ENCODE assay signal across 17 cellular contexts in genomic region chr1:221727146-221728036, GRCh38. TPM values are rescaled to one million over a fixed set of nuclear protein-coding genes. Genes with fewer than 3 reads are reported as not detected.
A peak's percentile ranks its signal among the peaks of the same experiment; 100 is the strongest.
DNase-seq lines count a peak whose midpoint lies in the region; ATAC-seq and TF ChIP-seq lines count a peak whose summit lies in the region.
"Had no signal": no experiment of that assay in that cellular context is flagged by ENCODE, and none has a peak within 500 bp of the region (broad histone marks: within the 10 kb centered on the region; RNA-seq: fewer than 3 reads in every experiment).

No MANE protein-coding gene starts in this region.

- peaks cover 65% of the 10 kb centered on the region for H3K4me1 Mint-ChIP-seq in activated naive CD4-positive, alpha-beta T cell treated with anti-CD3 and anti-CD28 coated beads for 36 hours (ENCODE audit: low read depth)
- H3K4me1 Mint-ChIP-seq in endodermal cell (peaks cover 11% of the 10 kb centered on the region), nephron progenitor cell (peaks cover 19% of the 10 kb centered on the region)
- peaks cover 71% of the 10 kb centered on the region for H3K4me1 Mint-ChIP-seq in stimulated activated naive CD8-positive, alpha-beta T cell treated with anti-CD3 and anti-CD28 coated beads, Interleukin-15, amount 100 ng/mL, for 72 hours

- DNase-seq in activated naive CD4-positive, alpha-beta T cell treated with anti-CD3 and anti-CD28 coated beads for 36 hours, result no peak
- no peak for DNase-seq in activated naive CD4-positive, alpha-beta T cell (lab: John Stamatoyannopoulos, UW)
- DNase-seq in endodermal cell (no peak), nephron progenitor cell (no peak), T1000 (lab: John Stamatoyannopoulos, UW) (no peak), NK-92 (lab: John Stamatoyannopoulos, UW; ENCODE audit: unreplicated experiment) (no peak)
- no peak for DNase-seq in stimulated activated naive CD8-positive, alpha-beta T cell treated with anti-CD3 and anti-CD28 coated beads, Interleukin-15, amount 100 ng/mL, for 72 hours
- DNase-seq: activated effector memory CD4-positive, alpha-beta T cell treated with anti-CD3 and anti-CD28 coated beads, Interleukin-2, amount 50 U/mL, for 16 hours; NCI-H1436; NCI-H69; pancreas; SHP77 treated with DMSO at 0.1 percent for 48 hours; stimulated activated CD8-positive, alpha-beta memory T cell treated with anti-CD3 and anti-CD28 coated beads, Interleukin-4, amount 100 ng/mL, for 48 hours; uterus had no signal

- H3K36me3 ChIP-seq in OCI-LY3 (replicated peaks; ENCODE audit: low read depth, low read length), result peaks cover 73% of the 10 kb centered on the region
- peaks cover 80% of the 10 kb centered on the region for H3K36me3 ChIP-seq in endodermal cell (ENCODE audit: control insufficient read depth, insufficient read depth, low read length)
- H3K36me3 ChIP-seq: pancreas, uterus had no signal

- H3K9me3 ChIP-seq in OCI-LY3 (ENCODE audit: insufficient read depth, low read length), result peaks cover 27% of the 10 kb centered on the region
- peaks cover 45% of the 10 kb centered on the region for H3K9me3 ChIP-seq in endodermal cell (ENCODE audit: control insufficient read depth, low read length)
- H3K9me3 ChIP-seq: pancreas, uterus had no signal

- ATAC-seq in stimulated activated naive CD8-positive, alpha-beta T cell treated with anti-CD3 and anti-CD28 coated beads, Interleukin-15, amount 100 ng/mL, for 72 hours, result peak; percentile 50
- ATAC-seq: pancreas had no signal

- H3K9me3 Mint-ChIP-seq in activated naive CD4-positive, alpha-beta T cell treated with anti-CD3 and anti-CD28 coated beads for 36 hours, result peaks cover 14% of the 10 kb centered on the region
- H3K9me3 Mint-ChIP-seq in endodermal cell, result peaks cover 25% of the 10 kb centered on the region
- H3K9me3 Mint-ChIP-seq in stimulated activated naive CD8-positive, alpha-beta T cell treated with anti-CD3 and anti-CD28 coated beads, Interleukin-15, amount 100 ng/mL, for 72 hours, result peaks cover 4 to 11% of the 10 kb centered on the region in 2 donors
- H3K9me3 Mint-ChIP-seq in nephron progenitor cell, result peaks cover 21% of the 10 kb centered on the region

- H4K20me1 ChIP-seq in OCI-LY3 (ENCODE audit: insufficient read depth, low read length), result 0 out of 2 replicates have a peak, but pooled peaks cover 4% of the 10 kb centered on the region

- TF ChIP-seq CTCF in OCI-LY3 (IDR thresholded peaks at IDR 0.05; ENCODE audit: low read depth, low read length) (no peak), endodermal cell (conservative IDR thresholded peaks at IDR 0.05) (no peak), nephron progenitor cell (IDR thresholded peaks at IDR 0.05) (no peak)

- peak overlapping the region; percentile 76 for H3K27ac ChIP-seq in OCI-LY3 (ENCODE audit: low read length)
- no peak overlapping the region for H3K27ac ChIP-seq in endodermal cell (ENCODE audit: low read depth, low read length)
- H3K27ac ChIP-seq: pancreas, uterus, VCaP had no signal

- H3K4me3 Mint-ChIP-seq in activated naive CD4-positive, alpha-beta T cell treated with anti-CD3 and anti-CD28 coated beads for 36 hours, result no peak overlapping the region
- H3K4me3 Mint-ChIP-seq in endodermal cell, result no peak overlapping the region
- peak overlapping the region; percentile 32 to 76 for H3K4me3 Mint-ChIP-seq in stimulated activated naive CD8-positive, alpha-beta T cell treated with anti-CD3 and anti-CD28 coated beads, Interleukin-15, amount 100 ng/mL, for 72 hours
- H3K4me3 Mint-ChIP-seq in nephron progenitor cell, result no peak overlapping the region
- H3K4me3 Mint-ChIP-seq: memory B cell had no signal

- H3K4me1 ChIP-seq in OCI-LY3 (ENCODE audit: low read length), result peaks cover 30% of the 10 kb centered on the region
- H3K4me1 ChIP-seq in endodermal cell (ENCODE audit: control insufficient read depth, insufficient read depth, low read length), result peaks cover 5% of the 10 kb centered on the region
- H3K4me1 ChIP-seq: uterus had no signal

- no peaks in the 10 kb centered on the region for H3K27me3 ChIP-seq in OCI-LY3 (ENCODE audit: low read depth, low read length)
- no peaks in the 10 kb centered on the region for H3K27me3 ChIP-seq in endodermal cell (ENCODE audit: control insufficient read depth, insufficient read depth, low read length, poor library complexity, severe bottlenecking)
- H3K27me3 ChIP-seq: pancreas, uterus had no signal

- H3K4me3 ChIP-seq in OCI-LY3 (ENCODE audit: low read length) (peak overlapping the region; percentile 24), endodermal cell (ENCODE audit: low read length) (peak overlapping the region; percentile 31)
- H3K4me3 ChIP-seq: pancreas, uterus had no signal

- 97 to 100% methylated on average over 1 to 3 of the region's 3 CpGs for WGBS in endodermal cell (ENCODE audit: insufficient coverage in 1 of 2, insufficient read length in 1 of 2), 2 experiments

- H3K9ac ChIP-seq in OCI-LY3 (ENCODE audit: low read length) (no peak overlapping the region), endodermal cell (ENCODE audit: extremely low read depth, low read length, poor library complexity, severe bottlenecking) (no peak overlapping the region)

- no peaks in the 10 kb centered on the region for H3K27me3 Mint-ChIP-seq in activated naive CD4-positive, alpha-beta T cell treated with anti-CD3 and anti-CD28 coated beads for 36 hours (ENCODE audit: low read depth)
- H3K27me3 Mint-ChIP-seq in endodermal cell (ENCODE audit: insufficient read depth) (no peaks in the 10 kb centered on the region), nephron progenitor cell (ENCODE audit: low read depth, poor library complexity) (peaks cover 5% of the 10 kb centered on the region)
- no peaks in the 10 kb centered on the region for H3K27me3 Mint-ChIP-seq in stimulated activated naive CD8-positive, alpha-beta T cell treated with anti-CD3 and anti-CD28 coated beads, Interleukin-15, amount 100 ng/mL, for 72 hours
- H3K27me3 Mint-ChIP-seq: memory B cell had no signal

- intact Hi-C loops in activated naive CD4-positive, alpha-beta T cell treated with anti-CD3 and anti-CD28 coated beads for 36 hours (cut with micrococcal nuclease), result no loop called here

- H3K79me2 ChIP-seq in OCI-LY3 (ENCODE audit: low read length), result peaks cover 84% of the 10 kb centered on the region

- peak overlapping the region; percentile 51 for H3K27ac Mint-ChIP-seq in activated naive CD4-positive, alpha-beta T cell treated with anti-CD3 and anti-CD28 coated beads for 36 hours
- H3K27ac Mint-ChIP-seq in endodermal cell (no peak overlapping the region), nephron progenitor cell (no peak overlapping the region)
- peak overlapping the region; percentile 49 to 54 for H3K27ac Mint-ChIP-seq in stimulated activated naive CD8-positive, alpha-beta T cell treated with anti-CD3 and anti-CD28 coated beads, Interleukin-15, amount 100 ng/mL, for 72 hours
- H3K27ac Mint-ChIP-seq: memory B cell had no signal

- no peak overlapping the region for H2AFZ ChIP-seq in OCI-LY3 (ENCODE audit: low read depth, low read length)

- CTCF ChIA-PET in activated naive CD4-positive, alpha-beta T cell treated with anti-CD3 and anti-CD28 coated beads for 36 hours (lab: Charles Lee), result interaction anchor here (1.2 kb wide), 1 partner anchor 267 kb away, joined by 3 read pairs; no protein-coding TSS in a partner anchor

- peak overlapping the region; percentile 68 for H3K4me2 ChIP-seq in OCI-LY3 (ENCODE audit: low read length)

- peaks cover 25% of the 10 kb centered on the region for H3K36me3 Mint-ChIP-seq in activated naive CD4-positive, alpha-beta T cell treated with anti-CD3 and anti-CD28 coated beads for 36 hours (ENCODE audit: low read depth)
- H3K36me3 Mint-ChIP-seq in endodermal cell (ENCODE audit: low read depth), result peaks cover 31% of the 10 kb centered on the region
- peaks cover 11% of the 10 kb centered on the region for H3K36me3 Mint-ChIP-seq in nephron progenitor cell (ENCODE audit: low read depth)

RNA-seq across cellular contexts. Expression of gene DUSP10, which starts 14.5 kb away (rescaled TPM):
- 1 to 10 TPM; 9.1 TPM for total RNA-seq in activated naive CD4-positive, alpha-beta T cell treated with anti-CD3 and anti-CD28 coated beads for 36 hours
- total RNA-seq in endodermal cell, result 10 to 100 TPM in 1 of 2 donors, 1 to 10 TPM in 1; 6.5 to 11.7 TPM
- polyA plus RNA-seq in endodermal cell (2013, experiment 1 of 2), result 4.7 TPM
- 4.2 TPM for polyA plus RNA-seq in endodermal cell (2013, experiment 2 of 2)

Comparison
In these comparisons a context has a peak if more than half of its experiments do, and no peak if none do; other contexts are left out.
1. H3K27ac Mint-ChIP-seq: peak in activated naive CD4-positive, alpha-beta T cell treated with anti-CD3 and anti-CD28 coated beads for 36 hours (single experiment) and stimulated activated naive CD8-positive, alpha-beta T cell treated with anti-CD3 and anti-CD28 coated beads, Interleukin-15, amount 100 ng/mL, for 72 hours (2 of 2); none in endodermal cell (single experiment) and nephron progenitor cell (single experiment).
2. H3K4me3 Mint-ChIP-seq: peak in stimulated activated naive CD8-positive, alpha-beta T cell treated with anti-CD3 and anti-CD28 coated beads, Interleukin-15, amount 100 ng/mL, for 72 hours (2 of 2); none in activated naive CD4-positive, alpha-beta T cell treated with anti-CD3 and anti-CD28 coated beads for 36 hours (single experiment), endodermal cell (single experiment) and nephron progenitor cell (single experiment).